ENCODE assay signal across 11 cellular contexts in the genomic region with DNA sequence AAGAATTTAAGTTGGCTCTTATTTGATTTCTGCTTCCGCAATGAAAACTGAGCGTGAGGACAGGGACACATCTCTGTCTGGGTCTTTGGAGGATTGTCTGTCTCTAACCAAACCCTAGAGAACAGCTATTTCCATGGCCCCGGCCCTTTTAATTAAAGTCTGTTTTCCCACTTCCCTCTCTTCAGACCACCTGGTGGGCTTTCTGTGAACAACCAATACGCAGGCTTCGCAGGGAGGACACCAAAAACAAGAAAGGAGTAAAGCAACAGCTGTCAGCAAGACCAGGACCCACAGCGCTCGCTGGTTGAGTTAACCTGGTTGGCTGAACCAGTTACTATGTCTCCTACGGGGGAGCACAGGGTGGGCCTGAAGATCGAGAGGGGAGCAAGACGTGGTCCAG.
DNase-seq lines count a peak whose midpoint lies in the region; ATAC-seq and TF ChIP-seq lines count a peak whose summit lies in the region.
"Had no signal": no experiment of that assay in that cellular context is flagged by ENCODE, and none has a peak within 500 bp of the region (broad histone marks: within the 10 kb centered on the region; RNA-seq: fewer than 3 reads in every experiment).

No MANE protein-coding gene starts in this region.

- intact Hi-C loops in left lung (cut with DNase I): no loop called here

- DNase-seq in activated T-cell treated with anti-CD3 and anti-CD28 coated beads, Interleukin-2, amount 50 U/mL, for 24 hours: peak; percentile 31
- no peak for DNase-seq in activated T-cell treated with anti-CD3 and anti-CD28 coated beads, Interleukin-2, amount 50 U/mL, for 4 hours
- DNase-seq in NCI-H69 (lab: John Stamatoyannopoulos, UW) (peak; percentile 3), fibroblast of villous mesenchyme (ENCODE audit: low read depth) (no peak), superior temporal gyrus (ENCODE audit: extremely low spot score) (no peak), NCI-H526 treated with DMSO at 0.1 percent for 48 hours (lab: John Stamatoyannopoulos, UW) (no peak), left lung (no peak)
- DNase-seq in stimulated activated naive B cell treated with anti-CD40 and anti-IgM and Interleukin-4, amounts not matched to agents 10 μg/mL and 1 μg/mL and 100 μg/mL, for 72 hours: no peak
- DNase-seq: nucleus accumbens, SHP77 treated with DMSO at 0.1 percent for 48 hours, transverse colon had no signal

- H3K4me1 Mint-ChIP-seq in activated T-cell treated with anti-CD3 and anti-CD28 coated beads, Interleukin-2, amount 50 U/mL, for 24 hours (ENCODE audit: low read depth): peaks cover 96% of the 10 kb centered on the region
- H3K4me1 Mint-ChIP-seq in activated T-cell treated with anti-CD3 and anti-CD28 coated beads, Interleukin-2, amount 50 U/mL, for 4 hours (ENCODE audit: low read depth): peaks cover 87% of the 10 kb centered on the region
- peaks cover 47 to 84% of the 10 kb centered on the region in 2 donors for H3K4me1 Mint-ChIP-seq in stimulated activated naive B cell treated with anti-CD40 and anti-IgM and Interleukin-4, amounts not matched to agents 10 μg/mL and 1 μg/mL and 100 μg/mL, for 72 hours

- peaks cover 84% of the 10 kb centered on the region for H3K36me3 Mint-ChIP-seq in activated T-cell treated with anti-CD3 and anti-CD28 coated beads, Interleukin-2, amount 50 U/mL, for 24 hours (ENCODE audit: low read depth)
- peaks cover 39% of the 10 kb centered on the region for H3K36me3 Mint-ChIP-seq in activated T-cell treated with anti-CD3 and anti-CD28 coated beads, Interleukin-2, amount 50 U/mL, for 4 hours (ENCODE audit: insufficient read depth)
- H3K36me3 Mint-ChIP-seq in stimulated activated naive B cell treated with anti-CD40 and anti-IgM and Interleukin-4, amounts not matched to agents 10 μg/mL and 1 μg/mL and 100 μg/mL, for 72 hours: peaks cover 20 to 34% of the 10 kb centered on the region in 2 donors

- TF ChIP-seq CTCF in fibroblast of villous mesenchyme (IDR thresholded peaks at IDR 0.05; ENCODE audit: insufficient read depth, low read depth, low read length) (peak; percentile 15), left lung (IDR thresholded peaks at IDR 0.05) (no peak)

- no peak overlapping the region for H3K4me3 Mint-ChIP-seq in activated T-cell treated with anti-CD3 and anti-CD28 coated beads, Interleukin-2, amount 50 U/mL, for 24 hours
- H3K4me3 Mint-ChIP-seq in activated T-cell treated with anti-CD3 and anti-CD28 coated beads, Interleukin-2, amount 50 U/mL, for 4 hours: no peak overlapping the region
- no peak overlapping the region for H3K4me3 Mint-ChIP-seq in stimulated activated naive B cell treated with anti-CD40 and anti-IgM and Interleukin-4, amounts not matched to agents 10 μg/mL and 1 μg/mL and 100 μg/mL, for 72 hours

- peak overlapping the region; percentile 80 for H3K27ac Mint-ChIP-seq in activated T-cell treated with anti-CD3 and anti-CD28 coated beads, Interleukin-2, amount 50 U/mL, for 24 hours
- H3K27ac Mint-ChIP-seq in stimulated activated naive B cell treated with anti-CD40 and anti-IgM and Interleukin-4, amounts not matched to agents 10 μg/mL and 1 μg/mL and 100 μg/mL, for 72 hours: peak overlapping the region; percentile 94

- H3K27ac ChIP-seq in left lung: peak overlapping the region in 1 of 2 donors; percentile 89
- H3K27ac ChIP-seq: transverse colon had no signal

- no peaks in the 10 kb centered on the region for H3K27me3 ChIP-seq in left lung
- H3K27me3 ChIP-seq: transverse colon had no signal

- H3K9me3 Mint-ChIP-seq in activated T-cell treated with anti-CD3 and anti-CD28 coated beads, Interleukin-2, amount 50 U/mL, for 24 hours: no peaks in the 10 kb centered on the region
- H3K9me3 Mint-ChIP-seq in activated T-cell treated with anti-CD3 and anti-CD28 coated beads, Interleukin-2, amount 50 U/mL, for 4 hours: no peaks in the 10 kb centered on the region
- peaks cover 0 to 1% of the 10 kb centered on the region in 2 donors for H3K9me3 Mint-ChIP-seq in stimulated activated naive B cell treated with anti-CD40 and anti-IgM and Interleukin-4, amounts not matched to agents 10 μg/mL and 1 μg/mL and 100 μg/mL, for 72 hours

- H3K36me3 ChIP-seq in left lung: peaks cover 0 to 11% of the 10 kb centered on the region in 2 donors
- H3K36me3 ChIP-seq: transverse colon had no signal

- no peaks in the 10 kb centered on the region for H3K9me3 ChIP-seq in left lung
- H3K9me3 ChIP-seq: transverse colon had no signal

- H3K27me3 Mint-ChIP-seq in activated T-cell treated with anti-CD3 and anti-CD28 coated beads, Interleukin-2, amount 50 U/mL, for 24 hours: no peaks in the 10 kb centered on the region
- no peaks in the 10 kb centered on the region for H3K27me3 Mint-ChIP-seq in activated T-cell treated with anti-CD3 and anti-CD28 coated beads, Interleukin-2, amount 50 U/mL, for 4 hours (ENCODE audit: low read depth)
- H3K27me3 Mint-ChIP-seq in stimulated activated naive B cell treated with anti-CD40 and anti-IgM and Interleukin-4, amounts not matched to agents 10 μg/mL and 1 μg/mL and 100 μg/mL, for 72 hours: no peaks in the 10 kb centered on the region

- peaks cover 3 to 95% of the 10 kb centered on the region in 2 donors for H3K4me1 ChIP-seq in left lung

- no peak for ATAC-seq in activated T-cell treated with anti-CD3 and anti-CD28 coated beads, Interleukin-2, amount 50 U/mL, for 4 hours
- ATAC-seq in stimulated activated naive B cell treated with anti-CD40 and anti-IgM and Interleukin-4, amounts not matched to agents 10 μg/mL and 1 μg/mL and 100 μg/mL, for 72 hours (replicated peaks): peak in 1 of 2 donors; percentile 29
- ATAC-seq in left lung: no peak

- H3K4me3 ChIP-seq in fibroblast of villous mesenchyme (ENCODE audit: low read depth, low read length) (no peak overlapping the region), left lung (no peak overlapping the region)
- H3K4me3 ChIP-seq: transverse colon had no signal

Comparison
In these comparisons a context has a peak if more than half of its experiments do, and no peak if none do; other contexts are left out.
1. DNase-seq: peak in activated T-cell treated with anti-CD3 and anti-CD28 coated beads, Interleukin-2, amount 50 U/mL, for 24 hours (single experiment) and NCI-H69 (single experiment); none in activated T-cell treated with anti-CD3 and anti-CD28 coated beads, Interleukin-2, amount 50 U/mL, for 4 hours (single experiment), fibroblast of villous mesenchyme (single experiment), stimulated activated naive B cell treated with anti-CD40 and anti-IgM and Interleukin-4, amounts not matched to agents 10 μg/mL and 1 μg/mL and 100 μg/mL, for 72 hours (single experiment), superior temporal gyrus (single experiment), NCI-H526 treated with DMSO at 0.1 percent for 48 hours (single experiment) and left lung (0 of 2).